In the genomic region with DNA sequence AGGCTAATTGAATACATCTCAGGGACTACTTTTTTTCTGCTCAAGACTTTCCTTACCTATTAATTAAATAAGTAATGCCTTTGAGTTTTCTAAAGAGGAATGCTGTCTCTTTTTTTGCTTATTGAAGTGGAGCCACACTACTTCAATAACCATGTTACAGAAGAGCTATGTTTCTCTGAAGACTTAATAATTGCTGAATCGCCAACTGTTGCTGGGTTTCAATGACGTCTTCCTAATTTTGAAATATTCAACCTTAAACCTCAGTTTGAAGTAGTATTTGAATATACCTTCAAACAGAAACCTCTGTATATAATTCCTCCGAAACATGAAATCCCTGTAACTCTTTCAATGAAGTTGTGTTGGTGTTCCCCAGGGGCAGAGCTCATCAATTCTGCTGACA, we compare ENCODE assay signal across 27 cellular contexts.
"Had no signal": no experiment of that assay in that cellular context is flagged by ENCODE, and none has a peak within 500 bp of the region (broad histone marks: within the 10 kb centered on the region; RNA-seq: fewer than 3 reads in every experiment).

No MANE protein-coding gene starts in this region.

- H3K4me3 ChIP-seq: ovary, psoas muscle, right lobe of liver, sigmoid colon, stomach, thoracic aorta, thyroid gland, tibial nerve, upper lobe of left lung, vagina had no signal

- H3K27ac Mint-ChIP-seq: natural killer cell; nephron; progenitor cell of endocrine pancreas; stimulated activated effector memory CD8-positive, alpha-beta T cell treated with anti-CD3 and anti-CD28 coated beads, Interleukin-12 subunit alpha, Interleukin-12 subunit beta, amount 100 ng/mL, for 72 hours; stimulated activated naive B cell treated with anti-CD40 and anti-IgM and Interleukin-4, amounts not matched to agents 10 μg/mL and 1 μg/mL and 100 μg/mL, for 72 hours; stimulated activated naive CD8-positive, alpha-beta T cell treated with anti-CD3 and anti-CD28 coated beads, Interleukin-15, Interleukin-2, amounts not matched to agents 100 ng/mL and 50 ng/mL, for 24 hours had no signal

- H3K27me3 ChIP-seq: ovary, right lobe of liver, sigmoid colon, stomach, thyroid gland, tibial nerve, upper lobe of left lung, vagina had no signal

- H3K4me1 Mint-ChIP-seq: natural killer cell; stimulated activated effector memory CD8-positive, alpha-beta T cell treated with anti-CD3 and anti-CD28 coated beads, Interleukin-12 subunit alpha, Interleukin-12 subunit beta, amount 100 ng/mL, for 72 hours; stimulated activated naive B cell treated with anti-CD40 and anti-IgM and Interleukin-4, amounts not matched to agents 10 μg/mL and 1 μg/mL and 100 μg/mL, for 72 hours had no signal

- H3K36me3 Mint-ChIP-seq: natural killer cell; stimulated activated effector memory CD8-positive, alpha-beta T cell treated with anti-CD3 and anti-CD28 coated beads, Interleukin-12 subunit alpha, Interleukin-12 subunit beta, amount 100 ng/mL, for 72 hours; stimulated activated naive B cell treated with anti-CD40 and anti-IgM and Interleukin-4, amounts not matched to agents 10 μg/mL and 1 μg/mL and 100 μg/mL, for 72 hours had no signal

- H3K9ac ChIP-seq: parathyroid adenoma had no signal

- H3K36me3 ChIP-seq: ovary, right lobe of liver, sigmoid colon, stomach, thoracic aorta, thyroid gland, tibial nerve, upper lobe of left lung, vagina had no signal

- H3K27ac ChIP-seq: ovary, parathyroid adenoma, psoas muscle, right lobe of liver, sigmoid colon, stomach, thoracic aorta, thyroid gland, tibial nerve, upper lobe of left lung, vagina had no signal

- H3K4me1 ChIP-seq: psoas muscle, right lobe of liver, sigmoid colon, stomach, thyroid gland, tibial nerve, upper lobe of left lung, vagina had no signal

- H3K79me2 ChIP-seq: parathyroid adenoma had no signal

- DNase-seq: natural killer cell; occipital lobe; ovary; posterior cingulate gyrus; psoas muscle; right cardiac atrium; right lobe of liver; sigmoid colon; small intestine; stimulated activated CD4-positive, alpha-beta T cell treated with anti-CD3 and anti-CD28 coated beads, Interleukin-15, amount 100 ng/mL, for 24 hours; stimulated activated CD4-positive, alpha-beta T cell treated with anti-CD3 and anti-CD28 coated beads, Interleukin-2, amount 100 ng/mL, for 24 hours; stimulated activated CD4-positive, alpha-beta T cell treated with anti-CD3 and anti-CD28 coated beads, Interleukin-2, amount 100 ng/mL, for 48 hours; stimulated activated CD4-positive, alpha-beta T cell treated with anti-CD3 and anti-CD28 coated beads, Interleukin-4, amount 100 ng/mL, for 24 hours; stimulated activated naive B cell treated with anti-CD40 and anti-IgM and Interleukin-4, amounts not matched to agents 10 μg/mL and 1 μg/mL and 100 μg/mL, for 72 hours; stimulated activated naive CD4-positive, alpha-beta T cell treated with Interleukin-2 at 50 U/mL for 16 hours; stomach; thyroid gland; trophoblast cell; upper lobe of left lung had no signal

- H3K27me3 Mint-ChIP-seq: progenitor cell of endocrine pancreas; stimulated activated naive B cell treated with anti-CD40 and anti-IgM and Interleukin-4, amounts not matched to agents 10 μg/mL and 1 μg/mL and 100 μg/mL, for 72 hours; stimulated activated naive CD8-positive, alpha-beta T cell treated with anti-CD3 and anti-CD28 coated beads, Interleukin-15, Interleukin-2, amounts not matched to agents 100 ng/mL and 50 ng/mL, for 24 hours had no signal

- H3K4me3 Mint-ChIP-seq: natural killer cell; nephron; stimulated activated effector memory CD8-positive, alpha-beta T cell treated with anti-CD3 and anti-CD28 coated beads, Interleukin-12 subunit alpha, Interleukin-12 subunit beta, amount 100 ng/mL, for 72 hours; stimulated activated naive B cell treated with anti-CD40 and anti-IgM and Interleukin-4, amounts not matched to agents 10 μg/mL and 1 μg/mL and 100 μg/mL, for 72 hours; stimulated activated naive CD8-positive, alpha-beta T cell treated with anti-CD3 and anti-CD28 coated beads, Interleukin-15, Interleukin-2, amounts not matched to agents 100 ng/mL and 50 ng/mL, for 24 hours had no signal

- H3K9me3 Mint-ChIP-seq: natural killer cell; nephron; stimulated activated effector memory CD8-positive, alpha-beta T cell treated with anti-CD3 and anti-CD28 coated beads, Interleukin-12 subunit alpha, Interleukin-12 subunit beta, amount 100 ng/mL, for 72 hours; stimulated activated naive B cell treated with anti-CD40 and anti-IgM and Interleukin-4, amounts not matched to agents 10 μg/mL and 1 μg/mL and 100 μg/mL, for 72 hours; stimulated activated naive CD8-positive, alpha-beta T cell treated with anti-CD3 and anti-CD28 coated beads, Interleukin-15, Interleukin-2, amounts not matched to agents 100 ng/mL and 50 ng/mL, for 24 hours had no signal

- H2AFZ ChIP-seq: parathyroid adenoma had no signal

- H3K9me3 ChIP-seq: ovary, psoas muscle, right lobe of liver, sigmoid colon, stomach, thoracic aorta, thyroid gland, tibial nerve, upper lobe of left lung, vagina had no signal
